Comparison of ENCODE assay signal across 18 cellular contexts in the genomic region with DNA sequence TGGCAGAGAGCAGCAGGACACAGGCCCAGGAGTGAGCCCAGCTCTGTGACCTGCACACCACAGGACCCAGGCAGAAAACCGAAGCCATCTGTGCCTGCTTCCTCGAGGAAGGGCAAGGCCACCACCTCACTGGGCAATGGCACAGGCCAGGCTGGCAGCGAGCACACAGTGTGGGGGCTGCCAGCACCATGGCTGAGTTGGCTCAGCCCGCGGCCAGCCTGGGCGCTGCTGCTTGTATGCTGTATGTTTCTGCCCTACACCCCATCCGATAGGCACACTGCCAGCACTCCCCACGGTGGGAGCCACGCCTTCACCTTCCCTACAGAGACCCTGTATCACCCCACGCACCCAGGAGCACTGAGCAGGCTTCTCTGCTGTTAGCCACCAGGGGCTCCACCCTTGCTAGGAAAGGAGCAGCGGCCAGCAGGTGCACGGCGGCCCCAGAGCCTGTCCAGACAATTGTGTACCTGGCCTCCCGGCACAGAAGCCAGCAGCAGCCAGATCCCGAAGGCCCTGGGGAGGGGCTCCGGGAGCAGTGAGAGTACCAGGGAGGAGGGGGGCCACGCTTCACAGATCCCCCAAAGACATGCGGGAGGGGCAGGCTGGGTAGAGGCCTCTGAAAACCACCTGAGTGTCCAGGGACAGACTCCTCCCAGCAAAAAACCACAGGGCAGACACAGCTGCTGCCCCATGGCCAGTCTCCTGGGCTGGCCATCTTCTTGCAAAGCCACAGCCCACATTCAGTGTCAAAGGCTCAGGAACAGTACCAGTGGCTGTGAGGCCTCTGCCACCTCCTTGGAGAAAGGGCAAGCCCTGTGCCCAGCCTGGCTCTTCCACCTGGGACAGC. TPM values are rescaled to one million over a fixed set of nuclear protein-coding genes. Genes with fewer than 3 reads are reported as not detected.
DNase-seq lines count a peak whose midpoint lies in the region; ATAC-seq and TF ChIP-seq lines count a peak whose summit lies in the region.
"Had no signal": no experiment of that assay in that cellular context is flagged by ENCODE, and none has a peak within 500 bp of the region (broad histone marks: within the 10 kb centered on the region; RNA-seq: fewer than 3 reads in every experiment).

No MANE protein-coding gene starts in this region.

- peak overlapping the region in 1 of 59 donors; percentile 20 for H3K4me3 ChIP-seq in dorsolateral prefrontal cortex
- H3K4me3 ChIP-seq: left lung, transverse colon had no signal

- intact Hi-C loops in Right ventricle myocardium inferior (cut with DNase I), result no loop called here
- intact Hi-C loops in cardiac septum (cut with DNase I), result no loop called here
- intact Hi-C loops in dorsolateral prefrontal cortex (cut with DNase I), result loop anchor here in 1 of 2 donors (5.0 kb wide), 1 partner anchor 144 kb away; no protein-coding TSS in a partner anchor

- no peak for TF ChIP-seq CTCF in dorsolateral prefrontal cortex (IDR thresholded peaks at IDR 0.05 in 54 of 56, conservative IDR thresholded peaks at IDR 0.05 in 2 of 56; ENCODE audit: low read depth in 1 of 56, partially characterized antibody in 56 of 56)
- TF ChIP-seq CTCF in nephron (IDR thresholded peaks at IDR 0.05; ENCODE audit: unreplicated experiment in 3 of 3), result peak in 2 of 3 experiments; percentile 11 to 22

- H3K27me3 Mint-ChIP-seq in nephron (ENCODE audit: low read depth), result no peaks in the 10 kb centered on the region
- H3K27me3 Mint-ChIP-seq: activated CD4-positive, alpha-beta memory T cell treated with anti-CD3 and anti-CD28 coated beads, Interleukin-2, amount 10 ng/mL, durations not matched to agents 7 days and 5 days had no signal

- H3K9me3 Mint-ChIP-seq in nephron, result no peaks in the 10 kb centered on the region
- H3K9me3 Mint-ChIP-seq: activated CD4-positive, alpha-beta memory T cell treated with anti-CD3 and anti-CD28 coated beads, Interleukin-2, amount 10 ng/mL, durations not matched to agents 7 days and 5 days; neural crest cell had no signal

- H3K27me3 ChIP-seq in dorsolateral prefrontal cortex, result no peaks in the 10 kb centered on the region
- H3K27me3 ChIP-seq: brain microvascular endothelial cell, left lung, transverse colon had no signal

- peaks cover 39% of the 10 kb centered on the region for H3K4me1 Mint-ChIP-seq in nephron
- H3K4me1 Mint-ChIP-seq: activated CD4-positive, alpha-beta memory T cell treated with anti-CD3 and anti-CD28 coated beads, Interleukin-2, amount 10 ng/mL, durations not matched to agents 7 days and 5 days had no signal

- H3K27ac ChIP-seq in dorsolateral prefrontal cortex, result peak overlapping the region in 31 of 59 donors; percentile 8 to 91 (median 36)
- H3K27ac ChIP-seq: brain microvascular endothelial cell, transverse colon had no signal

- ATAC-seq in Right ventricle myocardium inferior (no peak), HG03565 (IDR thresholded peaks at IDR 0.05; ENCODE audit: unreplicated experiment) (no peak)
- ATAC-seq: left lung had no signal

- peaks cover 7% of the 10 kb centered on the region for H3K36me3 Mint-ChIP-seq in nephron (ENCODE audit: low read depth)

- peak; percentile 64 for DNase-seq in Right ventricle myocardium inferior (ENCODE audit: missing footprints)
- no peak for DNase-seq in cardiac septum (ENCODE audit: low spot score)
- DNase-seq in dorsolateral prefrontal cortex, result peak in 2 of 10 donors; percentile 40 to 92
- DNase-seq in putamen (ENCODE audit: low spot score), result no peak
- no peak for DNase-seq in activated CD4-positive, alpha-beta T cell treated with anti-CD3 and anti-CD28 coated beads, Interleukin-2, amount 50 U/mL, for 48 hours
- DNase-seq in T1000 (lab: John Stamatoyannopoulos, UW), result no peak
- DNase-seq: activated CD4-positive, alpha-beta memory T cell treated with anti-CD3 and anti-CD28 coated beads, Interleukin-2, amount 10 ng/mL, durations not matched to agents 7 days and 5 days; brain microvascular endothelial cell; DMS 273 treated with DMSO at 0.1 percent for 48 hours; NCI-H1105 treated with DMSO at 0.1 percent for 48 hours; NCI-H82; SHP77 treated with DMSO at 0.1 percent for 48 hours; T-helper 9 cell; transverse colon had no signal

- no peak overlapping the region for H3K4me3 Mint-ChIP-seq in nephron
- H3K4me3 Mint-ChIP-seq: activated CD4-positive, alpha-beta memory T cell treated with anti-CD3 and anti-CD28 coated beads, Interleukin-2, amount 10 ng/mL, durations not matched to agents 7 days and 5 days; neural crest cell had no signal

- peak overlapping the region in 2 of 3 experiments; percentile 62 to 88 for H3K27ac Mint-ChIP-seq in nephron
- H3K27ac Mint-ChIP-seq: activated CD4-positive, alpha-beta memory T cell treated with anti-CD3 and anti-CD28 coated beads, Interleukin-2, amount 10 ng/mL, durations not matched to agents 7 days and 5 days had no signal

RNA-seq across cellular contexts. Expression of a gene that starts 56.1 kb away (rescaled TPM):
- total RNA-seq in Right ventricle myocardium inferior (40.1 TPM), cardiac septum (30.6 TPM), dorsolateral prefrontal cortex (100 to 1,000 TPM in 56 of 120 experiments, 10 to 100 TPM in 64; 67.9 to 201 (median 99.1) TPM)

Comparison
In these comparisons a context has a peak if more than half of its experiments do, and no peak if none do; other contexts are left out.
1. CTCF ChIP-seq: peak in nephron (2 of 3); none in dorsolateral prefrontal cortex (0 of 56).